In the genomic region with DNA sequence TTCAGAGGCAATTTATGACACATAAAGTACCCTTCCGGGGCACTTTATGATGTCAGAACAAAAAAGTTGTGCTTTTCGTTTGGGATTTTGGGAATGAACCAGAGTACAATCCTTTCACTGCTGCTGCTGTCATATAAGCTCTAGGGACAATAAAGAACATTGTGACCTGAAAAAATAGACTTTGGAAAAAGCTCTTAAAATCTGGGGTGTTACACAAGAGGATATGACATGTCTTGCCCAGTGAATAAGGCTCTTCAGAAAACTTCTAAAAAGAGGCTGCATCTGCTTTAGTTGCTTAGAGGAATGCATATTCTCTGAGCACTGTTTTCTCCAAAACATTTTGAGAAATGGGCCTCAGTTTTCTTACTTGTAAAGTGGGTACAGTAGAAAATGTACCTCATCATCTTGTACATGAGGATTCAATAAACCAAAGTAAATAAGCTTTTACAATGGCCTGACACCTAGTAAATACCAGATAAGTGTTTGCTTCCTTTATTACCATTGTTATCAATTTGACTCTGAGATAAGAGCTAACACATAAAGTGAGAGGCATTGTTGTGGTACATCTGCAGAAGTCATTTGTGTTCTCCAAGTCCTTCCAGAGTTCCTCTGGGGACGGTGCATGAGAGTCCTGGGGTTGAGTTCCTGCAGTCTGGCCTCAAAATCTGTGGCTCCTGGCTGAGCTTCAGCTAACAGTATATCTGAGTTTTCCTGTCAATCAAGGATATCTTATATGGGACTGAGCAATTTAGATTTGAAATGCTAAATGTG, we compare ENCODE assay signal across 20 cellular contexts.
DNase-seq lines count a peak whose midpoint lies in the region; ATAC-seq and TF ChIP-seq lines count a peak whose summit lies in the region.
"Had no signal": no experiment of that assay in that cellular context is flagged by ENCODE, and none has a peak within 500 bp of the region (broad histone marks: within the 10 kb centered on the region; RNA-seq: fewer than 3 reads in every experiment).

No MANE protein-coding gene starts in this region.

- no peaks in the 10 kb centered on the region for H3K36me3 ChIP-seq in left ventricle myocardium inferior

- no peak for TF ChIP-seq CTCF in left ventricle myocardium inferior (IDR thresholded peaks at IDR 0.05; ENCODE audit: borderline replicate concordance)

- H3K27me3 ChIP-seq in left ventricle myocardium inferior (ENCODE audit: low read depth) = no peaks in the 10 kb centered on the region

- DNase-seq in DMS53 (lab: John Stamatoyannopoulos, UW) (peak; percentile 23), DMS53 treated with DMSO at 0.1 percent for 48 hours (lab: John Stamatoyannopoulos, UW; ENCODE audit: unreplicated experiment) (no peak), dermis blood vessel endothelial cell (peak; percentile 9), left ventricle myocardium inferior (no peak), superior temporal gyrus (ENCODE audit: extremely low spot score) (peak; percentile 33), left lobe of liver (ENCODE audit: low spot score) (no peak), NCI-H128 (lab: John Stamatoyannopoulos, UW; ENCODE audit: unreplicated experiment) (no peak)
- DNase-seq: COR-L47, DMS153, EL, KG1, NCI-H1105 treated with DMSO at 0.1 percent for 48 hours, NCI-H187 treated with DMSO at 0.1 percent for 48 hours, NCI-H226, NCI-H524 had no signal

- ATAC-seq in HG03439 (IDR thresholded peaks at IDR 0.05; ENCODE audit: unreplicated experiment) (no peak), left lobe of liver (no peak)
- ATAC-seq: GM12878, HCT116, HepG2 had no signal

- H3K9me3 ChIP-seq in left ventricle myocardium inferior (replicated peaks) = peaks cover 7% of the 10 kb centered on the region

- H3K27ac ChIP-seq in left ventricle myocardium inferior (replicated peaks) = peak overlapping the region; percentile 6
- H3K27ac ChIP-seq: 22Rv1 had no signal

- H3K4me3 ChIP-seq in left ventricle myocardium inferior = no peak overlapping the region
- H3K4me3 ChIP-seq: GM12878 had no signal

- peaks cover 27% of the 10 kb centered on the region for H3K4me1 ChIP-seq in left ventricle myocardium inferior

- intact Hi-C loops in left ventricle myocardium inferior (cut with micrococcal nuclease) = no loop called here

Comparison
In these comparisons a context has a peak if more than half of its experiments do, and no peak if none do; other contexts are left out.
1. DNase-seq: peak in DMS53 (single experiment), dermis blood vessel endothelial cell (single experiment) and superior temporal gyrus (single experiment); none in DMS53 treated with DMSO at 0.1 percent for 48 hours (single experiment), left ventricle myocardium inferior (single experiment), left lobe of liver (single experiment) and NCI-H128 (single experiment).